In the genomic region with DNA sequence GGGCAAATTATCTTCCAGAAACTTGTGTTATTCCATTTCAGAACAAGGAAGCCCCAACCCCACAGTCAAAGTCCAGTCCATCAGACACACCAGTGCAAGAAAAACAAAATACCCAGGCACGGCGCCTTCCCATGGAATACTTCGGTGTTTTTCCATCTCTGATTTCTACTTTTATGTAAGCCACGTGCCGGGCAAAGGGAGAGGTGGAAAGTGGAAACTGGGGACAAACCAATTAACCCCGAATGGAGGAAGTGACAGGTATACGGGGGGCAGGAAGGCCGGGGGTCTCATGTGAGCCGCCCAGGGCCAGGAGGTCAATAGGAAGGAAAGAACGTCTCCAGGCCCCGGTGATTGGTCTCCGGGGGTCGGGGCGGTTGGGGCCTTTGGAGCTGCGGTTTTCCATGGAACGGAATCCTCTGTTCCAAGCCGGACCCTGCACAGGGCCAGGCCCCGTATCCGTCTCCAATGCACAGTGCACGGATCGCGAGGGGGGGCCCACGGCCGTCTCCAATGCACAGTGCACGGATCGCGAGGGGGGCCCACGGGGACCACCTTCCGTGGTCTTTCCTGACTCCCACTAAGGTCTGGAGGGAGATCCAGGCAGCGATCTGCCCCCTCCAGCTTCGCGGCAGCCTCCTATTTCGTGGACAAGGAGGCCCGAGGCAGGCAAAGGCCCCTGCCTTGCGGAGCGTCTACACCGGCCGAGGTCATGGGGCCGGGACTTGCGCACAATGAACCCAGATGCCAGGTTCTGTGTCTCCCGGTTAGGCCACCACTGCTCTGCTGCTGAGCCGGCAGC, we compare ENCODE assay signal across 1 cellular context.
TF ChIP-seq lines count a peak whose summit lies in the region.

No MANE protein-coding gene starts in this region.

TF ChIP-seq in HepG2, 621 proteins besides CTCF, POLR2A, EP300 and RAD21 (continued from another document):
- TF ChIP-seq, protein P1, sequence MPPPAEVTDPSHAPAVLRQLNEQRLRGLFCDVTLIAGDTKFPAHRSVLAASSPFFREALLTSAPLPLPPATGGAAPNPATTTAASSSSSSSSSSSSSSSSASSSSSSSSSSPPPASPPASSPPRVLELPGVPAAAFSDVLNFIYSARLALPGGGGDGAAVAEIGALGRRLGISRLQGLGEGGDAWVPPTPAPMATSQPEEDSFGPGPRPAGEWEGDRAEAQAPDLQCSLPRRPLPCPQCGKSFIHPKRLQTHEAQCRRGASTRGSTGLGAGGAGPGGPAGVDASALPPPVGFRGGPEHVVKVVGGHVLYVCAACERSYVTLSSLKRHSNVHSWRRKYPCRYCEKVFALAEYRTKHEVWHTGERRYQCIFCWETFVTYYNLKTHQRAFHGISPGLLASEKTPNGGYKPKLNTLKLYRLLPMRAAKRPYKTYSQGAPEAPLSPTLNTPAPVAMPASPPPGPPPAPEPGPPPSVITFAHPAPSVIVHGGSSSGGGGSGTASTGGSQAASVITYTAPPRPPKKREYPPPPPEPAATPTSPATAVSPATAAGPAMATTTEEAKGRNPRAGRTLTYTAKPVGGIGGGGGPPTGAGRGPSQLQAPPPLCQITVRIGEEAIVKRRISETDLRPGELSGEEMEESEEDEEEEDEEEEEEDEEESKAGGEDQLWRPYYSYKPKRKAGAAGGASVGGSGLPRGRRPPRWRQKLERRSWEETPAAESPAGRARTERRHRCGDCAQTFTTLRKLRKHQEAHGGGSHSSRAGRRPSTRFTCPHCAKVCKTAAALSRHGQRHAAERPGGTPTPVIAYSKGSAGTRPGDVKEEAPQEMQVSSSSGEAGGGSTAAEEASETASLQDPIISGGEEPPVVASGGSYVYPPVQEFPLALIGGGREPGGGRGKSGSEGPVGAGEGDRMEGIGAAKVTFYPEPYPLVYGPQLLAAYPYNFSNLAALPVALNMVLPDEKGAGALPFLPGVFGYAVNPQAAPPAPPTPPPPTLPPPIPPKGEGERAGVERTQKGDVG (CRISPR knock-in tag; IDR thresholded peaks at IDR 0.05; ENCODE audit: borderline replicate concordance): peak; percentile 79; the same call in 1 of the 2 replicates
- TF ChIP-seq, protein P2, sequence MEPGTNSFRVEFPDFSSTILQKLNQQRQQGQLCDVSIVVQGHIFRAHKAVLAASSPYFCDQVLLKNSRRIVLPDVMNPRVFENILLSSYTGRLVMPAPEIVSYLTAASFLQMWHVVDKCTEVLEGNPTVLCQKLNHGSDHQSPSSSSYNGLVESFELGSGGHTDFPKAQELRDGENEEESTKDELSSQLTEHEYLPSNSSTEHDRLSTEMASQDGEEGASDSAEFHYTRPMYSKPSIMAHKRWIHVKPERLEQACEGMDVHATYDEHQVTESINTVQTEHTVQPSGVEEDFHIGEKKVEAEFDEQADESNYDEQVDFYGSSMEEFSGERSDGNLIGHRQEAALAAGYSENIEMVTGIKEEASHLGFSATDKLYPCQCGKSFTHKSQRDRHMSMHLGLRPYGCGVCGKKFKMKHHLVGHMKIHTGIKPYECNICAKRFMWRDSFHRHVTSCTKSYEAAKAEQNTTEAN (CRISPR knock-in tag; conservative IDR thresholded peaks at IDR 0.05): 0 out of 2 replicates have a peak, but pooled peaks have one; percentile 38
- peak; percentile 17; the same call in 1 of the 2 replicates for TF ChIP-seq CREM (IDR thresholded peaks at IDR 0.05)
- TF ChIP-seq CREM (CRISPR knock-in tag; IDR thresholded peaks at IDR 0.05): no peak
- 0 out of 2 replicates have a peak, but pooled peaks have one; percentile 19 for TF ChIP-seq ZBTB7A (CRISPR knock-in tag; IDR thresholded peaks at IDR 0.05)
- TF ChIP-seq NFATC3 (CRISPR knock-in tag; IDR thresholded peaks at IDR 0.05): no peak
- 0 out of 2 replicates have a peak, but pooled peaks have one; percentile 34 for TF ChIP-seq ZNF430 (CRISPR knock-in tag; IDR thresholded peaks at IDR 0.05)
- TF ChIP-seq ZNF17 (CRISPR knock-in tag; IDR thresholded peaks at IDR 0.05): no peak
- TF ChIP-seq, protein P3, sequence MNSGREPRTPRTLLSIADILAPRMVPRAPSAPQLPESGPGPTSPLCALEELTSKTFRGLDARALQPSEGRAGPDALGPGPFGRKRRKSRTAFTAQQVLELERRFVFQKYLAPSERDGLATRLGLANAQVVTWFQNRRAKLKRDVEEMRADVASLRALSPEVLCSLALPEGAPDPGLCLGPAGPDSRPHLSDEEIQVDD (CRISPR knock-in tag; IDR thresholded peaks at IDR 0.05; ENCODE audit: borderline replicate concordance): 0 out of 2 replicates have a peak, but pooled peaks have one; percentile 16
- no peak for TF ChIP-seq EZH2 (conservative IDR thresholded peaks at IDR 0.05; ENCODE audit: low read depth, low read length)
- TF ChIP-seq, protein P4, sequence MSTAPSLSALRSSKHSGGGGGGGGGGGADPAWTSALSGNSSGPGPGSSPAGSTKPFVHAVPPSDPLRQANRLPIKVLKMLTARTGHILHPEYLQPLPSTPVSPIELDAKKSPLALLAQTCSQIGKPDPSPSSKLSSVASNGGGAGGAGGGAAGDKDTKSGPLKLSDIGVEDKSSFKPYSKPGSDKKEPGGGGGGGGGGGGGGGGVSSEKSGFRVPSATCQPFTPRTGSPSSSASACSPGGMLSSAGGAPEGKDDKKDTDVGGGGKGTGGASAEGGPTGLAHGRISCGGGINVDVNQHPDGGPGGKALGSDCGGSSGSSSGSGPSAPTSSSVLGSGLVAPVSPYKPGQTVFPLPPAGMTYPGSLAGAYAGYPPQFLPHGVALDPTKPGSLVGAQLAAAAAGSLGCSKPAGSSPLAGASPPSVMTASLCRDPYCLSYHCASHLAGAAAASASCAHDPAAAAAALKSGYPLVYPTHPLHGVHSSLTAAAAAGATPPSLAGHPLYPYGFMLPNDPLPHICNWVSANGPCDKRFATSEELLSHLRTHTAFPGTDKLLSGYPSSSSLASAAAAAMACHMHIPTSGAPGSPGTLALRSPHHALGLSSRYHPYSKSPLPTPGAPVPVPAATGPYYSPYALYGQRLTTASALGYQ (CRISPR knock-in tag; IDR thresholded peaks at IDR 0.05): 0 out of 2 replicates have a peak, but pooled peaks have one; percentile 19
- TF ChIP-seq ZNF891 (CRISPR knock-in tag; IDR thresholded peaks at IDR 0.05): peak; percentile 6; the same call in 1 of the 2 replicates
- TF ChIP-seq ELF3 (CRISPR knock-in tag; IDR thresholded peaks at IDR 0.05): 0 out of 2 replicates have a peak, but pooled peaks have one; percentile 24
- TF ChIP-seq NONO (IDR thresholded peaks at IDR 0.05): no peak
- TF ChIP-seq NONO (CRISPR knock-in tag; conservative IDR thresholded peaks at IDR 0.05): 0 out of 2 replicates have a peak, but pooled peaks have one; percentile 21
- 0 out of 2 replicates have a peak, but pooled peaks have one; percentile 38 for TF ChIP-seq ZNF589 (CRISPR knock-in tag; conservative IDR thresholded peaks at IDR 0.05)
- no peak for TF ChIP-seq NR2F6 (IDR thresholded peaks at IDR 0.05)
- TF ChIP-seq NR2F6 (CRISPR knock-in tag; IDR thresholded peaks at IDR 0.05): 0 out of 2 replicates have a peak, but pooled peaks have one; percentile 6
- TF ChIP-seq ZBTB38 (CRISPR knock-in tag; IDR thresholded peaks at IDR 0.05): peak; percentile 94
- 0 out of 2 replicates have a peak, but pooled peaks have one; percentile 7 for TF ChIP-seq HNF4G (IDR thresholded peaks at IDR 0.05; ENCODE audit: borderline replicate concordance, low read depth, low read length)
- TF ChIP-seq HNF4G (CRISPR knock-in tag; IDR thresholded peaks at IDR 0.05; ENCODE audit: borderline replicate concordance, low read depth): no peak
- TF ChIP-seq ZNF776 (CRISPR knock-in tag; IDR thresholded peaks at IDR 0.05): peak; percentile 45; the same call in 1 of the 2 replicates
